ENCODE assay signal across 2 cellular contexts in genomic region chr20:36796868-36797267, GRCh38.
TF ChIP-seq lines count a peak whose summit lies in the region.

No MANE protein-coding gene starts in this region.

TF ChIP-seq in HepG2, 621 proteins besides CTCF, POLR2A, EP300 and RAD21:
- TF ChIP-seq CREB1 (IDR thresholded peaks at IDR 0.05) (peak; percentile 53), CREB1 (CRISPR knock-in tag; IDR thresholded peaks at IDR 0.05) (no peak), ATF7 (IDR thresholded peaks at IDR 0.05) (peak; percentile 94), ATF7 (CRISPR knock-in tag; IDR thresholded peaks at IDR 0.05) (no peak), SSRP1 (CRISPR knock-in tag; IDR thresholded peaks at IDR 0.05) (no peak), WIZ (CRISPR knock-in tag; IDR thresholded peaks at IDR 0.05) (no peak), ZNF501 (CRISPR knock-in tag; IDR thresholded peaks at IDR 0.05) (no peak)
- TF ChIP-seq, protein P1, sequence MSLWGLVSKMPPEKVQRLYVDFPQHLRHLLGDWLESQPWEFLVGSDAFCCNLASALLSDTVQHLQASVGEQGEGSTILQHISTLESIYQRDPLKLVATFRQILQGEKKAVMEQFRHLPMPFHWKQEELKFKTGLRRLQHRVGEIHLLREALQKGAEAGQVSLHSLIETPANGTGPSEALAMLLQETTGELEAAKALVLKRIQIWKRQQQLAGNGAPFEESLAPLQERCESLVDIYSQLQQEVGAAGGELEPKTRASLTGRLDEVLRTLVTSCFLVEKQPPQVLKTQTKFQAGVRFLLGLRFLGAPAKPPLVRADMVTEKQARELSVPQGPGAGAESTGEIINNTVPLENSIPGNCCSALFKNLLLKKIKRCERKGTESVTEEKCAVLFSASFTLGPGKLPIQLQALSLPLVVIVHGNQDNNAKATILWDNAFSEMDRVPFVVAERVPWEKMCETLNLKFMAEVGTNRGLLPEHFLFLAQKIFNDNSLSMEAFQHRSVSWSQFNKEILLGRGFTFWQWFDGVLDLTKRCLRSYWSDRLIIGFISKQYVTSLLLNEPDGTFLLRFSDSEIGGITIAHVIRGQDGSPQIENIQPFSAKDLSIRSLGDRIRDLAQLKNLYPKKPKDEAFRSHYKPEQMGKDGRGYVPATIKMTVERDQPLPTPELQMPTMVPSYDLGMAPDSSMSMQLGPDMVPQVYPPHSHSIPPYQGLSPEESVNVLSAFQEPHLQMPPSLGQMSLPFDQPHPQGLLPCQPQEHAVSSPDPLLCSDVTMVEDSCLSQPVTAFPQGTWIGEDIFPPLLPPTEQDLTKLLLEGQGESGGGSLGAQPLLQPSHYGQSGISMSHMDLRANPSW (CRISPR knock-in tag; IDR thresholded peaks at IDR 0.05; ENCODE audit: borderline replicate concordance) = no peak

TF ChIP-seq in K562, 482 proteins besides CTCF, POLR2A, EP300 and RAD21:
- TF ChIP-seq MAX (CRISPR knock-in tag; IDR thresholded peaks at IDR 0.05) = no peak
- TF ChIP-seq POLR2G (IDR thresholded peaks at IDR 0.05; ENCODE audit: low read depth, low read length) = 0 out of 2 replicates have a peak, but pooled peaks have one; percentile 3
- TF ChIP-seq ATF3 (IDR thresholded peaks at IDR 0.05) = peak; percentile 23; the same call in 1 of the 2 replicates
- TF ChIP-seq ATF3 (CRISPR knock-in tag; conservative IDR thresholded peaks at IDR 0.05) = no peak
